In the genomic region with DNA sequence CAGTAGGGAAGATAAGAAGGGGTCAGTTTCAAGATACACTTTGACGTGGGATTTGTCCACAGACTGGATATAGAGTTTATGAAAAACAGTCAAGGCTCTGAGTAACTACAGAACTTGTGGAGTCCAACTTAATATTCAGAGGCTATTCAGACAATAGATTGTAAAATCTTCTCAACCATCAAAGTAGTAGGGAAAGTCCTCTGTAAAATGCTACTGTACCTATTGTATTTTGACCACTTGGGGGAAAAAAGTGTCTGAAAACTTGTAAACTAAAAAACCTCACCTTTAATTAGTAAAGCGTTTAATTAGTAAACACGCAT, we compare ENCODE assay signal across 9 cellular contexts. TPM values are rescaled to one million over a fixed set of nuclear protein-coding genes. Genes with fewer than 3 reads are reported as not detected.
DNase-seq lines count a peak whose midpoint lies in the region; ATAC-seq and TF ChIP-seq lines count a peak whose summit lies in the region.
"Had no signal": no experiment of that assay in that cellular context is flagged by ENCODE, and none has a peak within 500 bp of the region (broad histone marks: within the 10 kb centered on the region; RNA-seq: fewer than 3 reads in every experiment).

No MANE protein-coding gene starts in this region.

- H3K9ac ChIP-seq in neural progenitor cell: no peak overlapping the region

- CTCF ChIA-PET in CD4-positive, alpha-beta T cell (lab: Charles Lee): interaction anchor here (1.1 to 2.5 kb wide), 4 partner anchors 10 to 36 kb away, joined by 3 to 11 read pairs (median 8); partner anchors contain the start of gene PTP4A2

- H3K9me3 Mint-ChIP-seq in CD4-positive, alpha-beta T cell: no peaks in the 10 kb centered on the region
- H3K9me3 Mint-ChIP-seq in activated naive CD4-positive, alpha-beta T cell treated with anti-CD3 and anti-CD28 coated beads, Interleukin-2, amount 50 U/mL, for 72 hours: no peaks in the 10 kb centered on the region
- H3K9me3 Mint-ChIP-seq in neural progenitor cell: no peaks in the 10 kb centered on the region

- POLR2A ChIA-PET in CD4-positive, alpha-beta T cell (lab: Charles Lee): interaction anchor here (1.1 to 8.0 kb wide), 4 partner anchors 10 to 101 kb away, joined by 3 to 103 read pairs (median 12); partner anchors contain the start of gene PTP4A2

- H3K4me2 ChIP-seq in neural progenitor cell: peak overlapping the region; percentile 67

- peak overlapping the region; percentile 74 for H3K4me3 Mint-ChIP-seq in CD4-positive, alpha-beta T cell
- H3K4me3 Mint-ChIP-seq in neural progenitor cell: no peak overlapping the region

- H3K27ac ChIP-seq in CD4-positive, alpha-beta T cell (ENCODE audit: low read depth, low read length): no peak overlapping the region
- H3K27ac ChIP-seq in HL-60 (replicated peaks) (peak overlapping the region; percentile 9; the same call in 1 of the 2 replicates), neural progenitor cell (peak overlapping the region; percentile 16)

- H3K36me3 Mint-ChIP-seq in CD4-positive, alpha-beta T cell (ENCODE audit: low read depth): peaks cover 10% of the 10 kb centered on the region
- H3K36me3 Mint-ChIP-seq in activated naive CD4-positive, alpha-beta T cell treated with anti-CD3 and anti-CD28 coated beads, Interleukin-2, amount 50 U/mL, for 72 hours: peaks cover 6 to 41% of the 10 kb centered on the region in 2 donors
- H3K36me3 Mint-ChIP-seq in neural progenitor cell: peaks cover 7% of the 10 kb centered on the region

- H3K4me3 ChIP-seq in HL-60 (replicated peaks; ENCODE audit: insufficient read depth, low read length) (no peak overlapping the region), neural progenitor cell (peak overlapping the region; percentile 2)

- H3F3A ChIP-seq in neural progenitor cell (ENCODE audit: low read depth): peaks cover 15% of the 10 kb centered on the region

- peaks cover 90% of the 10 kb centered on the region for H4K20me1 ChIP-seq in neural progenitor cell (ENCODE audit: low read depth)

- TF ChIP-seq CTCF in CD4-positive, alpha-beta T cell (IDR thresholded peaks at IDR 0.05): no peak
- TF ChIP-seq CTCF in HL-60 (IDR thresholded peaks at IDR 0.05; ENCODE audit: insufficient read depth, low read length) (no peak), neural progenitor cell (IDR thresholded peaks at IDR 0.05) (no peak)

- H3K27me3 ChIP-seq in CD4-positive, alpha-beta T cell (ENCODE audit: control insufficient read depth, insufficient read depth, low read length): no peaks in the 10 kb centered on the region
- no peaks in the 10 kb centered on the region for H3K27me3 ChIP-seq in HL-60 (ENCODE audit: insufficient read depth, poor library complexity, severe bottlenecking)
- H3K27me3 ChIP-seq in neural progenitor cell: no peaks in the 10 kb centered on the region

- no peaks in the 10 kb centered on the region for H3K27me3 Mint-ChIP-seq in CD4-positive, alpha-beta T cell
- no peaks in the 10 kb centered on the region for H3K27me3 Mint-ChIP-seq in neural progenitor cell (ENCODE audit: insufficient read depth, low read depth)

- no peaks in the 10 kb centered on the region for H3K36me3 ChIP-seq in neural progenitor cell

- ATAC-seq in CD4-positive, alpha-beta T cell (ENCODE audit: poor library complexity): no peak
- ATAC-seq in activated naive CD4-positive, alpha-beta T cell treated with anti-CD3 and anti-CD28 coated beads, Interleukin-2, amount 50 U/mL, for 72 hours: no peak
- ATAC-seq in sciatic nerve: no peak

- peaks cover 48% of the 10 kb centered on the region for H3K4me1 ChIP-seq in neural progenitor cell

- H3K79me2 ChIP-seq in neural progenitor cell (ENCODE audit: low read depth): peaks cover 98% of the 10 kb centered on the region

- intact Hi-C loops in CD4-positive, alpha-beta T cell (cut with DNase I, micrococcal nuclease): loop anchor here (5.0 kb wide), 2 partner anchors 35 to 40 kb away; no protein-coding TSS in a partner anchor
- intact Hi-C loops in sciatic nerve (cut with DNase I): no loop called here

- H3K27ac Mint-ChIP-seq in CD4-positive, alpha-beta T cell: peak overlapping the region; percentile 90
- H3K27ac Mint-ChIP-seq in activated naive CD4-positive, alpha-beta T cell treated with anti-CD3 and anti-CD28 coated beads, Interleukin-2, amount 50 U/mL, for 72 hours: peak overlapping the region; percentile 76 to 96
- no peak overlapping the region for H3K27ac Mint-ChIP-seq in neural progenitor cell

- H3K4me1 Mint-ChIP-seq in CD4-positive, alpha-beta T cell (ENCODE audit: low read depth): peaks cover 85% of the 10 kb centered on the region
- H3K4me1 Mint-ChIP-seq in neural progenitor cell: peaks cover 33% of the 10 kb centered on the region

- no peak overlapping the region for H2AFZ ChIP-seq in neural progenitor cell (replicated peaks)

- H3K9me3 ChIP-seq in CD4-positive, alpha-beta T cell (ENCODE audit: control insufficient read depth, low read length): no peaks in the 10 kb centered on the region
- H3K9me3 ChIP-seq in neural progenitor cell (ENCODE audit: low read depth): no peaks in the 10 kb centered on the region

- DNase-seq in CD4-positive, alpha-beta T cell: no peak
- DNase-seq in HL-60 (ENCODE audit: low read depth in 1 of 2, low spot score in 1 of 2) (no peak), neural progenitor cell (ENCODE audit: low spot score) (no peak), germinal center (ENCODE audit: low spot score) (no peak), NOMO-1 (lab: John Stamatoyannopoulos, UW; ENCODE audit: unreplicated experiment in 2 of 2) (no peak), activated gamma-delta T cell (lab: John Stamatoyannopoulos, UW) (no peak), sciatic nerve (ENCODE audit: low spot score) (no peak)
- DNase-seq in activated naive CD4-positive, alpha-beta T cell treated with anti-CD3 and anti-CD28 coated beads, Interleukin-2, amount 50 U/mL, for 72 hours (ENCODE audit: low spot score in 2 of 2): no peak
- DNase-seq: NCI-H2029 had no signal

RNA-seq across cellular contexts. Expression of gene PTP4A2, which starts 10.5 kb away (rescaled TPM):
- total RNA-seq in CD4-positive, alpha-beta T cell: 100 to 1,000 TPM; 282 to 287 TPM
- 100 to 1,000 TPM; 216 to 408 TPM for total RNA-seq in activated naive CD4-positive, alpha-beta T cell treated with anti-CD3 and anti-CD28 coated beads, Interleukin-2, amount 50 U/mL, for 72 hours
- 211 and 540 TPM in 2 replicates for total RNA-seq in neural progenitor cell (ENCODE audit: low replicate concordance)
- 256 TPM for total RNA-seq in sciatic nerve
